1 cellular context compared by ENCODE assay signal in genomic region chr1:206921772-206922265, GRCh38.
TF ChIP-seq lines count a peak whose summit lies in the region.

A gene with protein sequence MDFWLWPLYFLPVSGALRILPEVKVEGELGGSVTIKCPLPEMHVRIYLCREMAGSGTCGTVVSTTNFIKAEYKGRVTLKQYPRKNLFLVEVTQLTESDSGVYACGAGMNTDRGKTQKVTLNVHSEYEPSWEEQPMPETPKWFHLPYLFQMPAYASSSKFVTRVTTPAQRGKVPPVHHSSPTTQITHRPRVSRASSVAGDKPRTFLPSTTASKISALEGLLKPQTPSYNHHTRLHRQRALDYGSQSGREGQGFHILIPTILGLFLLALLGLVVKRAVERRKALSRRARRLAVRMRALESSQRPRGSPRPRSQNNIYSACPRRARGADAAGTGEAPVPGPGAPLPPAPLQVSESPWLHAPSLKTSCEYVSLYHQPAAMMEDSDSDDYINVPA (minus strand): TSS chr1:206921941. CDS start chr1:206921854, 87 bp downstream.

TF ChIP-seq in HepG2, 621 proteins besides CTCF, POLR2A, EP300 and RAD21 (continued from another document):
- no peak for TF ChIP-seq E2F2 (CRISPR knock-in tag; IDR thresholded peaks at IDR 0.05; ENCODE audit: borderline replicate concordance)
- TF ChIP-seq, protein P1, sequence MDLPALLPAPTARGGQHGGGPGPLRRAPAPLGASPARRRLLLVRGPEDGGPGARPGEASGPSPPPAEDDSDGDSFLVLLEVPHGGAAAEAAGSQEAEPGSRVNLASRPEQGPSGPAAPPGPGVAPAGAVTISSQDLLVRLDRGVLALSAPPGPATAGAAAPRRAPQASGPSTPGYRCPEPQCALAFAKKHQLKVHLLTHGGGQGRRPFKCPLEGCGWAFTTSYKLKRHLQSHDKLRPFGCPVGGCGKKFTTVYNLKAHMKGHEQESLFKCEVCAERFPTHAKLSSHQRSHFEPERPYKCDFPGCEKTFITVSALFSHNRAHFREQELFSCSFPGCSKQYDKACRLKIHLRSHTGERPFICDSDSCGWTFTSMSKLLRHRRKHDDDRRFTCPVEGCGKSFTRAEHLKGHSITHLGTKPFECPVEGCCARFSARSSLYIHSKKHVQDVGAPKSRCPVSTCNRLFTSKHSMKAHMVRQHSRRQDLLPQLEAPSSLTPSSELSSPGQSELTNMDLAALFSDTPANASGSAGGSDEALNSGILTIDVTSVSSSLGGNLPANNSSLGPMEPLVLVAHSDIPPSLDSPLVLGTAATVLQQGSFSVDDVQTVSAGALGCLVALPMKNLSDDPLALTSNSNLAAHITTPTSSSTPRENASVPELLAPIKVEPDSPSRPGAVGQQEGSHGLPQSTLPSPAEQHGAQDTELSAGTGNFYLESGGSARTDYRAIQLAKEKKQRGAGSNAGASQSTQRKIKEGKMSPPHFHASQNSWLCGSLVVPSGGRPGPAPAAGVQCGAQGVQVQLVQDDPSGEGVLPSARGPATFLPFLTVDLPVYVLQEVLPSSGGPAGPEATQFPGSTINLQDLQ (CRISPR knock-in tag; IDR thresholded peaks at IDR 0.05) = no peak
- TF ChIP-seq, protein P2, sequence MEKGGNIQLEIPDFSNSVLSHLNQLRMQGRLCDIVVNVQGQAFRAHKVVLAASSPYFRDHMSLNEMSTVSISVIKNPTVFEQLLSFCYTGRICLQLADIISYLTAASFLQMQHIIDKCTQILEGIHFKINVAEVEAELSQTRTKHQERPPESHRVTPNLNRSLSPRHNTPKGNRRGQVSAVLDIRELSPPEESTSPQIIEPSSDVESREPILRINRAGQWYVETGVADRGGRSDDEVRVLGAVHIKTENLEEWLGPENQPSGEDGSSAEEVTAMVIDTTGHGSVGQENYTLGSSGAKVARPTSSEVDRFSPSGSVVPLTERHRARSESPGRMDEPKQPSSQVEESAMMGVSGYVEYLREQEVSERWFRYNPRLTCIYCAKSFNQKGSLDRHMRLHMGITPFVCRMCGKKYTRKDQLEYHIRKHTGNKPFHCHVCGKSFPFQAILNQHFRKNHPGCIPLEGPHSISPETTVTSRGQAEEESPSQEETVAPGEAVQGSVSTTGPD (CRISPR knock-in tag; IDR thresholded peaks at IDR 0.05) = no peak
- no peak for TF ChIP-seq XBP1 (CRISPR knock-in tag; IDR thresholded peaks at IDR 0.05)
- TF ChIP-seq ZNF275 (CRISPR knock-in tag; IDR thresholded peaks at IDR 0.05; ENCODE audit: borderline replicate concordance) = no peak
- TF ChIP-seq ZNF251 (CRISPR knock-in tag; IDR thresholded peaks at IDR 0.05) = no peak
- no peak for TF ChIP-seq ZNF224 (CRISPR knock-in tag; IDR thresholded peaks at IDR 0.05)
- no peak for TF ChIP-seq NFKBIZ (CRISPR knock-in tag; IDR thresholded peaks at IDR 0.05)
- no peak for TF ChIP-seq ZNF460 (CRISPR knock-in tag; IDR thresholded peaks at IDR 0.05; ENCODE audit: borderline replicate concordance)
- TF ChIP-seq ZBTB7B (CRISPR knock-in tag; IDR thresholded peaks at IDR 0.05) = no peak
- TF ChIP-seq DMTF1 (CRISPR knock-in tag; IDR thresholded peaks at IDR 0.05) = no peak
- no peak for TF ChIP-seq ZNF678 (CRISPR knock-in tag; IDR thresholded peaks at IDR 0.05)
- TF ChIP-seq FOXA3 (CRISPR knock-in tag; IDR thresholded peaks at IDR 0.05) = 0 out of 2 replicates have a peak, but pooled peaks have one; percentile 10
- no peak for TF ChIP-seq NONO (IDR thresholded peaks at IDR 0.05)
- TF ChIP-seq NONO (CRISPR knock-in tag; conservative IDR thresholded peaks at IDR 0.05) = no peak
- TF ChIP-seq ZNF589 (CRISPR knock-in tag; conservative IDR thresholded peaks at IDR 0.05) = no peak
- no peak for TF ChIP-seq ZNF615 (CRISPR knock-in tag; IDR thresholded peaks at IDR 0.05; ENCODE audit: borderline replicate concordance)
- no peak for TF ChIP-seq ZBTB38 (CRISPR knock-in tag; IDR thresholded peaks at IDR 0.05)
- no peak for TF ChIP-seq ZNF335 (CRISPR knock-in tag; IDR thresholded peaks at IDR 0.05)
- TF ChIP-seq SOX5 (CRISPR knock-in tag; IDR thresholded peaks at IDR 0.05; ENCODE audit: borderline replicate concordance) = peak; percentile 19; the same call in 1 of the 2 replicates
- no peak for TF ChIP-seq ZNF296 (CRISPR knock-in tag; conservative IDR thresholded peaks at IDR 0.05)
- no peak for TF ChIP-seq GABPA (IDR thresholded peaks at IDR 0.05; ENCODE audit: low read depth, low read length)
- TF ChIP-seq GABPA (CRISPR knock-in tag; IDR thresholded peaks at IDR 0.05; ENCODE audit: low read depth) = peak; percentile 15; the same call in 1 of the 2 replicates
- no peak for TF ChIP-seq ATAD3A (CRISPR knock-in tag; IDR thresholded peaks at IDR 0.05)
- TF ChIP-seq NFE2L1 (CRISPR knock-in tag; IDR thresholded peaks at IDR 0.05; ENCODE audit: borderline replicate concordance) = no peak
- TF ChIP-seq SIX1 (CRISPR knock-in tag; IDR thresholded peaks at IDR 0.05; ENCODE audit: borderline replicate concordance) = no peak
- no peak for TF ChIP-seq ZBTB8A (CRISPR knock-in tag; IDR thresholded peaks at IDR 0.05; ENCODE audit: borderline replicate concordance, low read depth)
- no peak for TF ChIP-seq ZBTB1 (CRISPR knock-in tag; IDR thresholded peaks at IDR 0.05; ENCODE audit: borderline replicate concordance)
- no peak for TF ChIP-seq SIX4 (CRISPR knock-in tag; IDR thresholded peaks at IDR 0.05)
- peak; percentile 18; the same call in 1 of the 2 replicates for TF ChIP-seq ZNF281 (CRISPR knock-in tag; IDR thresholded peaks at IDR 0.05; ENCODE audit: borderline replicate concordance)
- TF ChIP-seq ZNF207 (IDR thresholded peaks at IDR 0.05; ENCODE audit: borderline replicate concordance) = no peak
- no peak for TF ChIP-seq TOE1 (CRISPR knock-in tag; IDR thresholded peaks at IDR 0.05)
- no peak for TF ChIP-seq AHR (CRISPR knock-in tag; IDR thresholded peaks at IDR 0.05)
- no peak for TF ChIP-seq ZNF713 (CRISPR knock-in tag; IDR thresholded peaks at IDR 0.05)
- no peak for TF ChIP-seq ZFYVE20 (CRISPR knock-in tag; IDR thresholded peaks at IDR 0.05; ENCODE audit: borderline replicate concordance, low read depth)
- TF ChIP-seq PLRG1 (conservative IDR thresholded peaks at IDR 0.05) = no peak
- no peak for TF ChIP-seq KDM2A (CRISPR knock-in tag; IDR thresholded peaks at IDR 0.05; ENCODE audit: borderline replicate concordance, low read depth)
- peak; percentile 42; the same call in 1 of the 2 replicates for TF ChIP-seq ETV5 (CRISPR knock-in tag; IDR thresholded peaks at IDR 0.05; ENCODE audit: borderline replicate concordance)
- TF ChIP-seq HNRNPL (IDR thresholded peaks at IDR 0.05; ENCODE audit: low read depth, low read length) = no peak
- no peak for TF ChIP-seq HHEX (CRISPR knock-in tag; IDR thresholded peaks at IDR 0.05)
- peak; percentile 22; the same call in 1 of the 2 replicates for TF ChIP-seq GATAD2A (CRISPR knock-in tag; IDR thresholded peaks at IDR 0.05)
- no peak for TF ChIP-seq AGO1 (IDR thresholded peaks at IDR 0.05; ENCODE audit: low read depth, low read length, poor library complexity, severe bottlenecking)
- no peak for TF ChIP-seq EZH2 (conservative IDR thresholded peaks at IDR 0.05; ENCODE audit: low read depth, low read length)
- TF ChIP-seq SMAD1 (CRISPR knock-in tag; IDR thresholded peaks at IDR 0.05; ENCODE audit: borderline replicate concordance, low read depth) = no peak
- TF ChIP-seq ZNF776 (CRISPR knock-in tag; IDR thresholded peaks at IDR 0.05) = no peak
- TF ChIP-seq ZNF143 (CRISPR knock-in tag; IDR thresholded peaks at IDR 0.05) = no peak
- no peak for TF ChIP-seq RNF2 (conservative IDR thresholded peaks at IDR 0.05; ENCODE audit: low read depth)
- TF ChIP-seq, protein P3, sequence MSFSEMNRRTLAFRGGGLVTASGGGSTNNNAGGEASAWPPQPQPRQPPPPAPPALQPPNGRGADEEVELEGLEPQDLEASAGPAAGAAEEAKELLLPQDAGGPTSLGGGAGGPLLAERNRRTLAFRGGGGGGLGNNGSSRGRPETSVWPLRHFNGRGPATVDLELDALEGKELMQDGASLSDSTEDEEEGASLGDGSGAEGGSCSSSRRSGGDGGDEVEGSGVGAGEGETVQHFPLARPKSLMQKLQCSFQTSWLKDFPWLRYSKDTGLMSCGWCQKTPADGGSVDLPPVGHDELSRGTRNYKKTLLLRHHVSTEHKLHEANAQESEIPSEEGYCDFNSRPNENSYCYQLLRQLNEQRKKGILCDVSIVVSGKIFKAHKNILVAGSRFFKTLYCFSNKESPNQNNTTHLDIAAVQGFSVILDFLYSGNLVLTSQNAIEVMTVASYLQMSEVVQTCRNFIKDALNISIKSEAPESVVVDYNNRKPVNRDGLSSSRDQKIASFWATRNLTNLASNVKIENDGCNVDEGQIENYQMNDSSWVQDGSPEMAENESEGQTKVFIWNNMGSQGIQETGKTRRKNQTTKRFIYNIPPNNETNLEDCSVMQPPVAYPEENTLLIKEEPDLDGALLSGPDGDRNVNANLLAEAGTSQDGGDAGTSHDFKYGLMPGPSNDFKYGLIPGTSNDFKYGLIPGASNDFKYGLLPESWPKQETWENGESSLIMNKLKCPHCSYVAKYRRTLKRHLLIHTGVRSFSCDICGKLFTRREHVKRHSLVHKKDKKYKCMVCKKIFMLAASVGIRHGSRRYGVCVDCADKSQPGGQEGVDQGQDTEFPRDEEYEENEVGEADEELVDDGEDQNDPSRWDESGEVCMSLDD (CRISPR knock-in tag; IDR thresholded peaks at IDR 0.05; ENCODE audit: borderline replicate concordance) = no peak
- TF ChIP-seq CHD2 (IDR thresholded peaks at IDR 0.05; ENCODE audit: low read depth, low read length) = no peak
- peak; percentile 64; the same call in 1 of the 2 replicates for TF ChIP-seq ZNF644 (CRISPR knock-in tag; IDR thresholded peaks at IDR 0.05; ENCODE audit: low read depth)
- TF ChIP-seq HNF4A (CRISPR knock-in tag; IDR thresholded peaks at IDR 0.05) = peak; percentile 60
